Comparison of ENCODE assay signal across 8 cellular contexts in the genomic region with DNA sequence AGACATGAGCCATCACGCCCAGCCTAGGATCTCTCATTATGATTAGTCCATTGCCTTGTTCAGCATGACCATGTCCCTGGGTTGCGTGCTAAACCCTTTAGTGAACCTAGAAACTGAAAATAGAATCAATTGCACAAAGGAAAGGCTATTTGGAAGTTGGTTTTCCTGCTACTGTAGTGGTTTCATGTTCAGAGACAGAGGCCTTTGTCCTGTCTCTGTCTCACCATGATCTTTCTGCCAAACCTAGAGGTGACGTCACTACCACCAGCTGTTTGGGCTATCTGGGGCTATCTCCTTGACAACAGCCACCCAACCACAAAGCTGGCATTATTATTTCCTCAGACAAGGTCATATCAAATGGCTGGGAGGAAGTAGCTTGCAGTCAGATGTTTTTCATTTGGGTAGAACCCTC. TPM values are rescaled to one million over a fixed set of nuclear protein-coding genes. Genes with fewer than 3 reads are reported as not detected.
DNase-seq lines count a peak whose midpoint lies in the region; ATAC-seq and TF ChIP-seq lines count a peak whose summit lies in the region.

No MANE protein-coding gene starts in this region.

- no peaks in the 10 kb centered on the region for H3K27me3 Mint-ChIP-seq in Calu3 (ENCODE audit: unreplicated experiment)
- H3K27me3 Mint-ChIP-seq in neural crest cell (ENCODE audit: low read depth): no peaks in the 10 kb centered on the region

- POLR2A ChIA-PET in SK-N-SH (lab: Yijun Ruan, JAX): no interaction called here

- H3K36me3 Mint-ChIP-seq in Calu3 (ENCODE audit: insufficient read depth, unreplicated experiment): peaks cover 19% of the 10 kb centered on the region
- peaks cover 3% of the 10 kb centered on the region for H3K36me3 Mint-ChIP-seq in neural crest cell (ENCODE audit: low read depth)

- H3K9me2 ChIP-seq in Loucy (replicated peaks; ENCODE audit: low read depth, low read length) (no peaks in the 10 kb centered on the region), SK-N-SH (no peaks in the 10 kb centered on the region)

- ATAC-seq in GM19468 (IDR thresholded peaks at IDR 0.05; ENCODE audit: extremely low read depth, unreplicated experiment) (peak; percentile 49), GM21526 (IDR thresholded peaks at IDR 0.05; ENCODE audit: low FRiP score, unreplicated experiment) (no peak), HG02973 (IDR thresholded peaks at IDR 0.05; ENCODE audit: unreplicated experiment) (no peak)

- H3K4me3 Mint-ChIP-seq in Calu3 (ENCODE audit: low read depth, unreplicated experiment): no peak overlapping the region
- H3K4me3 Mint-ChIP-seq in neural crest cell: peak overlapping the region; percentile 64

- peaks cover 6% of the 10 kb centered on the region for H4K20me1 ChIP-seq in Loucy (ENCODE audit: insufficient read depth, low read length, poor library complexity, severe bottlenecking)
- H4K20me1 ChIP-seq in SK-N-SH (ENCODE audit: insufficient read depth): no peaks in the 10 kb centered on the region

- H2AFZ ChIP-seq in Loucy (ENCODE audit: low read length) (no peak overlapping the region), SK-N-SH (ENCODE audit: low read depth) (peak overlapping the region; percentile 77)

- WGBS in SK-N-SH (ENCODE audit: low lambda C conversion rate): 63% methylated on average over 3 of the region's 3 CpGs

- H3K36me3 ChIP-seq in Loucy (ENCODE audit: insufficient read depth, low read length) (no peaks in the 10 kb centered on the region), SK-N-SH (replicated peaks in 1 of 2; ENCODE audit: control insufficient read depth in 1 of 2, insufficient read depth in 2 of 2, low read length in 1 of 2) (no peaks in the 10 kb centered on the region)

- peaks cover 30% of the 10 kb centered on the region for H3K4me1 ChIP-seq in Loucy (ENCODE audit: insufficient read depth, low read length, poor library complexity, severe bottlenecking)
- peaks cover 12 to 17% of the 10 kb centered on the region in 2 experiments; a peak in 3 of 4 replicates for H3K4me1 ChIP-seq in SK-N-SH (ENCODE audit: control insufficient read depth in 1 of 2, insufficient read depth in 2 of 2, low read depth in 1 of 2, low read length in 1 of 2)

- no TSS peak for BruUV-seq in Calu3 (replicated peaks; lab: Mats Ljungman, UMichigan)

- H3K9me3 ChIP-seq in Loucy (ENCODE audit: insufficient read depth, low read depth, low read length): no peaks in the 10 kb centered on the region
- no peaks in the 10 kb centered on the region for H3K9me3 ChIP-seq in SK-N-SH

- H3K27ac Mint-ChIP-seq in Calu3 (ENCODE audit: unreplicated experiment): peak overlapping the region; percentile 75
- H3K27ac Mint-ChIP-seq in neural crest cell (ENCODE audit: unreplicated experiment): peak overlapping the region; percentile 78

- H3K4me1 Mint-ChIP-seq in Calu3 (ENCODE audit: low read depth, unreplicated experiment) (peaks cover 8% of the 10 kb centered on the region), neural crest cell (peaks cover 53% of the 10 kb centered on the region)

- no peak overlapping the region for H3K9ac ChIP-seq in Loucy (ENCODE audit: low read depth, low read length, poor library complexity, severe bottlenecking)
- peak overlapping the region; percentile 50 for H3K9ac ChIP-seq in SK-N-SH

- intact Hi-C loops in Calu3 (cut with micrococcal nuclease; ENCODE audit: unreplicated experiment): no loop called here

- CTCF ChIA-PET in Calu3 (lab: Charles Lee) (no interaction called here), SK-N-SH (lab: Yijun Ruan, JAX) (no interaction called here)

- H3K4me3 ChIP-seq in Loucy (ENCODE audit: low read length, poor library complexity, severe bottlenecking) (peak overlapping the region; percentile 40), SK-N-SH (ENCODE audit: low read depth in 2 of 2, low read length in 1 of 2) (no peak overlapping the region), epithelial cell of esophagus (ENCODE audit: low read length) (no peak overlapping the region)

- peak overlapping the region; percentile 66 for H3K4me2 ChIP-seq in Loucy (ENCODE audit: low read depth, low read length, poor library complexity, severe bottlenecking)
- peak overlapping the region; percentile 55; the same call in 1 of the 2 replicates for H3K4me2 ChIP-seq in SK-N-SH

- H3F3A ChIP-seq in Loucy (ENCODE audit: low read depth) (no peaks in the 10 kb centered on the region), SK-N-SH (replicated peaks; ENCODE audit: insufficient read depth) (peaks cover 9% of the 10 kb centered on the region)

- TF ChIP-seq CTCF in Calu3 (IDR thresholded peaks at IDR 0.05; ENCODE audit: unreplicated experiment): no peak
- no peak for TF ChIP-seq CTCF in Loucy (conservative IDR thresholded peaks at IDR 0.05; ENCODE audit: low read length)
- TF ChIP-seq CTCF in SK-N-SH (IDR thresholded peaks at IDR 0.05): no peak
- TF ChIP-seq CTCF in epithelial cell of esophagus (IDR thresholded peaks at IDR 0.05; ENCODE audit: insufficient read depth, low read depth, low read length, missing control alignments): no peak
- TF ChIP-seq CTCF in neural crest cell (conservative IDR thresholded peaks at IDR 0.05): no peak

- H3K79me2 ChIP-seq in Loucy (ENCODE audit: insufficient read depth, low read length) (peaks cover 14% of the 10 kb centered on the region), SK-N-SH (ENCODE audit: insufficient read depth) (peaks cover 10% of the 10 kb centered on the region)

- H3K27ac ChIP-seq in SK-N-SH (ENCODE audit: low read depth in 2 of 2, low read length in 1 of 2): peak overlapping the region; percentile 31 to 91

- DNase-seq in Calu3 (peak; percentile 77), SK-N-SH (peak; percentile 62), epithelial cell of esophagus (ENCODE audit: low read depth) (peak; percentile 38), neural crest cell (ENCODE audit: low read depth, low spot score) (peak; percentile 41)

- H3K27me3 ChIP-seq in Loucy (ENCODE audit: insufficient read depth, low read length, poor library complexity, severe bottlenecking): no peaks in the 10 kb centered on the region
- no peaks in the 10 kb centered on the region for H3K27me3 ChIP-seq in SK-N-SH (ENCODE audit: insufficient read depth)

- no peaks in the 10 kb centered on the region for H3K9me3 Mint-ChIP-seq in Calu3 (ENCODE audit: low read depth, unreplicated experiment)
- peaks cover 3% of the 10 kb centered on the region for H3K9me3 Mint-ChIP-seq in neural crest cell

- TF ChIP-seq RAD21 in SK-N-SH (IDR thresholded peaks at IDR 0.05; ENCODE audit: low read length): no peak

- TF ChIP-seq EP300 in SK-N-SH (IDR thresholded peaks at IDR 0.05; ENCODE audit: borderline replicate concordance in 1 of 2, low read depth in 1 of 2, low read length in 1 of 2): peak in 1 of 2 experiments; percentile 24; a peak in 1 of 4 replicates

TF ChIP-seq in SK-N-SH, 30 proteins besides CTCF, POLR2A, EP300 and RAD21:
- TF ChIP-seq, protein P1, sequence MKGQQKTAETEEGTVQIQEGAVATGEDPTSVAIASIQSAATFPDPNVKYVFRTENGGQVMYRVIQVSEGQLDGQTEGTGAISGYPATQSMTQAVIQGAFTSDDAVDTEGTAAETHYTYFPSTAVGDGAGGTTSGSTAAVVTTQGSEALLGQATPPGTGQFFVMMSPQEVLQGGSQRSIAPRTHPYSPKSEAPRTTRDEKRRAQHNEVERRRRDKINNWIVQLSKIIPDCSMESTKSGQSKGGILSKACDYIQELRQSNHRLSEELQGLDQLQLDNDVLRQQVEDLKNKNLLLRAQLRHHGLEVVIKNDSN (IDR thresholded peaks at IDR 0.05; ENCODE audit: borderline replicate concordance, low read depth): no peak
- TF ChIP-seq, protein P2, sequence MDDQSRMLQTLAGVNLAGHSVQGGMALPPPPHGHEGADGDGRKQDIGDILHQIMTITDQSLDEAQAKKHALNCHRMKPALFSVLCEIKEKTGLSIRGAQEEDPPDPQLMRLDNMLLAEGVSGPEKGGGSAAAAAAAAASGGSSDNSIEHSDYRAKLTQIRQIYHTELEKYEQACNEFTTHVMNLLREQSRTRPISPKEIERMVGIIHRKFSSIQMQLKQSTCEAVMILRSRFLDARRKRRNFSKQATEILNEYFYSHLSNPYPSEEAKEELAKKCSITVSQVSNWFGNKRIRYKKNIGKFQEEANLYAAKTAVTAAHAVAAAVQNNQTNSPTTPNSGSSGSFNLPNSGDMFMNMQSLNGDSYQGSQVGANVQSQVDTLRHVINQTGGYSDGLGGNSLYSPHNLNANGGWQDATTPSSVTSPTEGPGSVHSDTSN (IDR thresholded peaks at IDR 0.05): 0 out of 2 replicates have a peak, but pooled peaks have one; percentile 10
- peak; percentile 84 for TF ChIP-seq TCF12 (IDR thresholded peaks at IDR 0.05)
- TF ChIP-seq CHD2 (IDR thresholded peaks at IDR 0.05; ENCODE audit: low read length, partially characterized antibody): peak; percentile 48
- peak; percentile 41; the same call in 1 of the 2 replicates for TF ChIP-seq TAF1 (IDR thresholded peaks at IDR 0.05; ENCODE audit: borderline replicate concordance, low read depth, low read length)

RNA-seq across cellular contexts. Expression of a gene that starts 4.0 kb away (rescaled TPM):
- total RNA-seq in Calu3 (2022) (40.7 and 43.1 TPM in 2 replicates), neural crest cell (107 and 116 TPM in 2 replicates)
- polyA plus RNA-seq in SK-N-SH (2012; rRNA removed): 15.2 and 20.7 TPM in 2 replicates
- 16.6 and 17.3 TPM in 2 replicates for polyA plus RNA-seq in SK-N-SH (2012; cell fraction: cytosol; rRNA removed)
- 45.3 and 53.8 TPM in 2 replicates for polyA plus RNA-seq in SK-N-SH (2012; cell fraction: nucleus; rRNA removed)
